In genomic region chr5:79653843-79654242, GRCh38 we compare ENCODE assay signal across 16 cellular contexts. TPM values are rescaled to one million over a fixed set of nuclear protein-coding genes. Genes with fewer than 3 reads are reported as not detected.
DNase-seq lines count a peak whose midpoint lies in the region; ATAC-seq, FAIRE-seq and TF ChIP-seq lines count a peak whose summit lies in the region.
"Had no signal": no experiment of that assay in that cellular context is flagged by ENCODE, and none has a peak within 500 bp of the region (broad histone marks: within the 10 kb centered on the region; RNA-seq: fewer than 3 reads in every experiment).

No MANE protein-coding gene starts in this region.

- H3K4me1 ChIP-seq in A549, result no peaks in the 10 kb centered on the region
- H3K4me1 ChIP-seq in kidney (ENCODE audit: control insufficient read depth in 1 of 2, insufficient read depth in 1 of 2, low read depth in 1 of 2, low read length in 2 of 2), result peaks cover 2 to 9% of the 10 kb centered on the region in 2 donors

- no peak overlapping the region for H3K4me3 Mint-ChIP-seq in progenitor cell of endocrine pancreas (ENCODE audit: low read depth)
- no peak overlapping the region for H3K4me3 Mint-ChIP-seq in activated CD4-positive, alpha-beta T cell treated with anti-CD3 and anti-CD28 coated beads, Interleukin-2, amount 10 ng/mL, durations not matched to agents 24 days and 14 days
- H3K4me3 Mint-ChIP-seq: B cell; CD4-positive, alpha-beta T cell had no signal

- no peaks in the 10 kb centered on the region for H3K9me3 ChIP-seq in A549
- no peaks in the 10 kb centered on the region for H3K9me3 ChIP-seq in kidney (ENCODE audit: control insufficient read depth in 1 of 2, low read length in 2 of 2)

- TF ChIP-seq EP300 in A549 (IDR thresholded peaks at IDR 0.05), result no peak

- H3K9me3 Mint-ChIP-seq in progenitor cell of endocrine pancreas (ENCODE audit: low read depth), result no peaks in the 10 kb centered on the region
- no peaks in the 10 kb centered on the region for H3K9me3 Mint-ChIP-seq in activated CD4-positive, alpha-beta T cell treated with anti-CD3 and anti-CD28 coated beads, Interleukin-2, amount 10 ng/mL, durations not matched to agents 24 days and 14 days
- H3K9me3 Mint-ChIP-seq: CD4-positive, alpha-beta T cell had no signal

- CTCF ChIA-PET in A549 (lab: Yijun Ruan, JAX), result interaction anchor here (0.9 kb wide), 1 partner anchor 204 kb away, joined by 3 read pairs; no protein-coding TSS in a partner anchor

- FAIRE-seq in A549 (lab: Jason Lieb, UNC) (no peak), kidney (lab: Jason Lieb, UNC) (no peak)
- FAIRE-seq: GM12878, GM18507, H54 had no signal

- no peak for TF ChIP-seq POLR2A in A549 (IDR thresholded peaks at IDR 0.05; ENCODE audit: low read length)

- no peaks in the 10 kb centered on the region for H3K27me3 Mint-ChIP-seq in progenitor cell of endocrine pancreas
- H3K27me3 Mint-ChIP-seq in activated CD4-positive, alpha-beta T cell treated with anti-CD3 and anti-CD28 coated beads, Interleukin-2, amount 10 ng/mL, durations not matched to agents 24 days and 14 days, result no peaks in the 10 kb centered on the region
- H3K27me3 Mint-ChIP-seq: B cell; CD4-positive, alpha-beta T cell had no signal

- H3K27ac ChIP-seq in A549 (no peak overlapping the region), kidney (ENCODE audit: low read depth in 2 of 2, low read length in 2 of 2) (peak overlapping the region; percentile 59 to 69)
- H3K27ac ChIP-seq: GM23248, KMS-11 had no signal

- H3K27ac Mint-ChIP-seq in progenitor cell of endocrine pancreas, result peak overlapping the region; percentile 64
- H3K27ac Mint-ChIP-seq in activated CD4-positive, alpha-beta T cell treated with anti-CD3 and anti-CD28 coated beads, Interleukin-2, amount 10 ng/mL, durations not matched to agents 24 days and 14 days, result no peak overlapping the region
- H3K27ac Mint-ChIP-seq: B cell; CD4-positive, alpha-beta T cell had no signal

- H3K4me1 Mint-ChIP-seq in progenitor cell of endocrine pancreas (ENCODE audit: low read depth), result peaks cover 12% of the 10 kb centered on the region
- H3K4me1 Mint-ChIP-seq in activated CD4-positive, alpha-beta T cell treated with anti-CD3 and anti-CD28 coated beads, Interleukin-2, amount 10 ng/mL, durations not matched to agents 24 days and 14 days, result no peaks in the 10 kb centered on the region
- H3K4me1 Mint-ChIP-seq: B cell had no signal

- H3K4me3 ChIP-seq in A549, result no peak overlapping the region
- H3K4me3 ChIP-seq in kidney (ENCODE audit: low read length in 2 of 2), result no peak overlapping the region
- H3K4me3 ChIP-seq: GM12878, GM23248 had no signal

- no peak for TF ChIP-seq CTCF in A549 (IDR thresholded peaks at IDR 0.05)
- no peak for TF ChIP-seq CTCF in kidney (IDR thresholded peaks at IDR 0.05; ENCODE audit: borderline replicate concordance, extremely low read depth, insufficient read depth)
- TF ChIP-seq CTCF in progenitor cell of endocrine pancreas (IDR thresholded peaks at IDR 0.05; ENCODE audit: unreplicated experiment), result no peak

- no peak overlapping the region for H3K4me2 ChIP-seq in A549
- H3K4me2 ChIP-seq: KMS-11 had no signal

- DNase-seq in A549 (ENCODE audit: low read depth in 1 of 2, low spot score in 1 of 2) (no peak), ELR (ENCODE audit: low read depth) (peak; percentile 8), kidney (no peak), progenitor cell of endocrine pancreas (ENCODE audit: low spot score, unreplicated experiment) (no peak), NOMO-1 (lab: John Stamatoyannopoulos, UW; ENCODE audit: unreplicated experiment in 2 of 2) (no peak)
- no peak for DNase-seq in activated CD4-positive, alpha-beta T cell treated with anti-CD3 and anti-CD28 coated beads, Interleukin-2, amount 10 ng/mL, durations not matched to agents 24 days and 14 days
- DNase-seq: 8988T; C1 segment of cervical spinal cord; CD4-positive, alpha-beta T cell; GM23248 had no signal

- H3K9ac ChIP-seq in kidney (ENCODE audit: low read length in 2 of 2), result no peak overlapping the region
- H3K9ac ChIP-seq: GM23248, KMS-11 had no signal

- POLR2A ChIA-PET in A549 (lab: Yijun Ruan, JAX), result interaction anchor here (1.5 kb wide), 1 partner anchor 9 kb away, joined by 3 read pairs; no protein-coding TSS in a partner anchor

- no peak for ATAC-seq in A549
- no peak for ATAC-seq in HG03095 (IDR thresholded peaks at IDR 0.05; ENCODE audit: unreplicated experiment)
- ATAC-seq: GM12878 had no signal

- TF ChIP-seq RAD21 in A549 (conservative IDR thresholded peaks at IDR 0.05 in 1 of 2, IDR thresholded peaks at IDR 0.05 in 1 of 2), result no peak

- H3K36me3 ChIP-seq in kidney (ENCODE audit: control insufficient read depth in 1 of 2, insufficient read depth in 2 of 2, low read length in 2 of 2), result peaks cover 0 to 9% of the 10 kb centered on the region in 2 donors

- 90% methylated on average over 6 of the region's 6 CpGs for WGBS in A549 (ENCODE audit: missing lambda C conversion rate)

- intact Hi-C loops in kidney (cut with DNase I), result no loop called here
- intact Hi-C loops in activated CD4-positive, alpha-beta T cell treated with anti-CD3 and anti-CD28 coated beads, Interleukin-2, amount 10 ng/mL, durations not matched to agents 24 days and 14 days (cut with micrococcal nuclease), result no loop called here

- H3K36me3 Mint-ChIP-seq in progenitor cell of endocrine pancreas (ENCODE audit: insufficient read depth), result peaks cover 8% of the 10 kb centered on the region
- peaks cover 29% of the 10 kb centered on the region for H3K36me3 Mint-ChIP-seq in activated CD4-positive, alpha-beta T cell treated with anti-CD3 and anti-CD28 coated beads, Interleukin-2, amount 10 ng/mL, durations not matched to agents 24 days and 14 days (ENCODE audit: low read depth)

TF ChIP-seq in A549, 52 proteins besides CTCF, POLR2A, EP300 and RAD21:
- no peak for TF ChIP-seq ATOH8 (CRISPR knock-in tag; IDR thresholded peaks at IDR 0.05; ENCODE audit: low read depth)
- TF ChIP-seq FOSL2 (IDR thresholded peaks at IDR 0.05), result no peak
- 0 out of 2 replicates have a peak, but pooled peaks have one; percentile 25 for TF ChIP-seq FOSL2 (CRISPR knock-in tag; IDR thresholded peaks at IDR 0.05)

RNA-seq across cellular contexts. Expression of gene CMYA5, which starts 35.8 kb away (rescaled TPM):
- 0.58 and 0.61 TPM in 2 replicates for polyA plus RNA-seq in A549 (2011; rRNA removed)
- polyA plus RNA-seq in A549 (2012; cell fraction: cytosol; rRNA removed), result 0.04 and 0.09 TPM in 2 replicates
- polyA plus RNA-seq in A549 (2012; cell fraction: nucleus; rRNA removed), result 0.12 and 0.20 TPM in 2 replicates
- polyA plus RNA-seq in A549 (2017; fragmentation: RNase III; extraction: RNeasy Plus Mini Kit Qiagen cat#74134 plus additional on column Dnase treatment), result 0.10 to 0.18 TPM (median 0.13 TPM) in 3 replicates
- polyA minus RNA-seq in A549 (2011; rRNA and poly(A)+ RNA removed), result 0.41 and 0.68 TPM in 2 replicates
- total RNA-seq in kidney, result 6.1 TPM
- polyA plus RNA-seq in kidney (ENCODE audit: insufficient read depth, low read depth, low replicate concordance), result 6.5 TPM
- total RNA-seq in progenitor cell of endocrine pancreas, result 1.1 and 1.2 TPM in 2 replicates
- total RNA-seq in activated CD4-positive, alpha-beta T cell treated with anti-CD3 and anti-CD28 coated beads, Interleukin-2, amount 10 ng/mL, durations not matched to agents 24 days and 14 days, result 0.12 and 0.14 TPM in 2 replicates

RNA-seq across cellular contexts. Expression of gene TENT2, which starts 41.6 kb away (rescaled TPM):
- 55.3 and 61.6 TPM in 2 replicates for polyA plus RNA-seq in A549 (2011; rRNA removed)
- 10.5 and 13.9 TPM in 2 replicates for polyA plus RNA-seq in A549 (2012; cell fraction: cytosol; rRNA removed)
- polyA plus RNA-seq in A549 (2012; cell fraction: nucleus; rRNA removed), result 15.6 and 17.3 TPM in 2 replicates
- 20.8 to 23.0 TPM (median 22.6 TPM) in 3 replicates for polyA plus RNA-seq in A549 (2017; fragmentation: RNase III; extraction: RNeasy Plus Mini Kit Qiagen cat#74134 plus additional on column Dnase treatment)
- polyA minus RNA-seq in A549 (2011; rRNA and poly(A)+ RNA removed), result 32.1 and 34.0 TPM in 2 replicates
- total RNA-seq in kidney, result 69.9 TPM
- 19.7 TPM for polyA plus RNA-seq in kidney (ENCODE audit: insufficient read depth, low read depth, low replicate concordance)
- total RNA-seq in progenitor cell of endocrine pancreas, result 74.1 and 77.1 TPM in 2 replicates
- 93.4 and 93.7 TPM in 2 replicates for total RNA-seq in activated CD4-positive, alpha-beta T cell treated with anti-CD3 and anti-CD28 coated beads, Interleukin-2, amount 10 ng/mL, durations not matched to agents 24 days and 14 days

Comparison
In these comparisons a context has a peak if more than half of its experiments do, and no peak if none do; other contexts are left out.
1. H3K27ac ChIP-seq: peak in kidney (2 of 2); none in A549 (0 of 2).